In genomic region chr17:50200447-50201225, GRCh38 we compare ENCODE assay signal across 7 cellular contexts. TPM values are rescaled to one million over a fixed set of nuclear protein-coding genes. Genes with fewer than 3 reads are reported as not detected.
DNase-seq lines count a peak whose midpoint lies in the region; ATAC-seq, FAIRE-seq and TF ChIP-seq lines count a peak whose summit lies in the region.

No MANE protein-coding gene starts in this region.

- WGBS in right lobe of liver (ENCODE audit: insufficient coverage, low coverage, low lambda C conversion rate, missing lambda C conversion rate): 1% methylated on average over 21 of the region's 52 CpGs

- no peaks in the 10 kb centered on the region for H3K9me3 ChIP-seq in right lobe of liver

- peak overlapping the region; percentile 32 to 52 (median 41) for H3K27ac ChIP-seq in right lobe of liver

- H3K36me3 ChIP-seq in right lobe of liver: no peaks in the 10 kb centered on the region

- TF ChIP-seq POLR2A in GM12891 (IDR thresholded peaks at IDR 0.05; ENCODE audit: low read depth, low read length) (no peak), right lobe of liver (IDR thresholded peaks at IDR 0.05) (no peak)

- peak; percentile 99 to 100 (median 100) for TF ChIP-seq CTCF in right lobe of liver (IDR thresholded peaks at IDR 0.05)

- intact Hi-C loops in right lobe of liver (cut with DNase I): loop anchor here (5.0 kb wide), 2 partner anchors 72 to 97 kb away; partner anchors contain the start of gene TMEM92 (in 1 of the 2)

- H3K27me3 ChIP-seq in right lobe of liver: no peaks in the 10 kb centered on the region

- peak overlapping the region; percentile 27 to 53 (median 38) for H3K4me3 ChIP-seq in right lobe of liver

- DNase-seq in GM12891 (ENCODE audit: insufficient read length, low spot score) (peak; percentile 94), NCI-H524 treated with DMSO at 0.1 percent for 48 hours (lab: John Stamatoyannopoulos, UW) (peak; percentile 37), dermis blood vessel endothelial cell (peak; percentile 80), right lobe of liver (peak; percentile 86 to 89 (median 88))
- peak; percentile 62 to 68 for DNase-seq in activated CD4-positive, alpha-beta T cell treated with anti-CD3 and anti-CD28 coated beads, Interleukin-2, amount 50 U/mL, for 24 hours (ENCODE audit: low read depth in 1 of 2, low spot score in 1 of 2)
- DNase-seq in stimulated activated CD4-positive, alpha-beta T cell treated with anti-CD3 and anti-CD28 coated beads, Interleukin-4, amount 100 ng/mL, for 24 hours: peak; percentile 82

- FAIRE-seq in GM12891 (lab: Jason Lieb, UNC): no peak

- peaks cover 0 to 12% (median 0%) of the 10 kb centered on the region in 4 donors for H3K4me1 ChIP-seq in right lobe of liver

- peak; percentile 71 for ATAC-seq in HG03159 (IDR thresholded peaks at IDR 0.05; ENCODE audit: unreplicated experiment)
- peak; percentile 82 to 85 (median 83) for ATAC-seq in right lobe of liver

TF ChIP-seq in GM12891, 5 proteins besides CTCF, POLR2A, EP300 and RAD21:
- TF ChIP-seq POU2F2 (IDR thresholded peaks at IDR 0.05; ENCODE audit: low read depth, low read length): no peak
- TF ChIP-seq POLR2AphosphoS5 (IDR thresholded peaks at IDR 0.05; ENCODE audit: low read depth, low read length): no peak
- no peak for TF ChIP-seq PAX5 (IDR thresholded peaks at IDR 0.05; ENCODE audit: insufficient read depth, low read length, severe bottlenecking)
- no peak for TF ChIP-seq TAF1 (IDR thresholded peaks at IDR 0.05; ENCODE audit: low read depth, low read length)
- no peak for TF ChIP-seq SPI1 (IDR thresholded peaks at IDR 0.05; ENCODE audit: low read depth, low read length)
TF ChIP-seq in GM12891: peak in this region for 0.

RNA-seq across cellular contexts. Expression of gene COL1A1, which starts 0.8 kb away (rescaled TPM):
- polyA plus RNA-seq in GM12891 (2012; ENCODE audit: low read depth, missing spikeins): 6.1 TPM
- total RNA-seq in dermis blood vessel endothelial cell: 4.2 and 12.6 TPM in 2 replicates
- 100 to 1,000 TPM in 1 of 6 experiments, 10 to 100 TPM in 4, 1 to 10 TPM in 1; 9.3 to 109 (median 34.7) TPM for total RNA-seq in right lobe of liver

RNA-seq across cellular contexts. Expression of gene SGCA, which starts 34.8 kb away (rescaled TPM):
- polyA plus RNA-seq in GM12891 (2012; ENCODE audit: low read depth, missing spikeins): 1.3 TPM
- total RNA-seq in dermis blood vessel endothelial cell (not detected in 2 replicates), right lobe of liver (1 to 10 TPM in 4 of 6 experiments, under 1 TPM in 2; 0.48 to 2.8 (median 1.6) TPM)

RNA-seq across cellular contexts. Expression of gene PPP1R9B, which starts 50.2 kb away (rescaled TPM):
- polyA plus RNA-seq in GM12891 (2012; ENCODE audit: low read depth, missing spikeins): 52.5 TPM
- total RNA-seq in dermis blood vessel endothelial cell (35.2 and 45.8 TPM in 2 replicates), right lobe of liver (10 to 100 TPM in 5 of 6 experiments, 1 to 10 TPM in 1; 9.9 to 18.1 (median 12.0) TPM)

Comparison
In these comparisons a context has a peak if more than half of its experiments do, and no peak if none do; other contexts are left out.
1. Peak in every context shown above with its lines: DNase-seq, ATAC-seq, H3K4me3 ChIP-seq and H3K27ac ChIP-seq.
2. DNase-seq: peak in every context shown above with its lines; median percentile 94 in GM12891; 88 in right lobe of liver; 82 in stimulated activated CD4-positive, alpha-beta T cell treated with anti-CD3 and anti-CD28 coated beads, Interleukin-4, amount 100 ng/mL, for 24 hours; 80 in dermis blood vessel endothelial cell; 65 in activated CD4-positive, alpha-beta T cell treated with anti-CD3 and anti-CD28 coated beads, Interleukin-2, amount 50 U/mL, for 24 hours; 37 in NCI-H524 treated with DMSO at 0.1 percent for 48 hours.